8 cellular contexts compared by ENCODE assay signal in genomic region chr17:17680477-17681186, GRCh38. TPM values are rescaled to one million over a fixed set of nuclear protein-coding genes. Genes with fewer than 3 reads are reported as not detected.
DNase-seq lines count a peak whose midpoint lies in the region; ATAC-seq and TF ChIP-seq lines count a peak whose summit lies in the region.

No MANE protein-coding gene starts in this region.

- ATAC-seq in psoas muscle (no peak), GM19467 (IDR thresholded peaks at IDR 0.05; ENCODE audit: unreplicated experiment) (no peak)
- ATAC-seq in activated CD4-positive, CD25-positive, alpha-beta regulatory T cell treated with anti-CD3 and anti-CD28 coated beads, Interleukin-2, amount 50 U/mL, for 24 hours = no peak

- H3K27me3 ChIP-seq in Peyer's patch (no peaks in the 10 kb centered on the region), psoas muscle (ENCODE audit: insufficient read depth in 3 of 3, low read length in 2 of 3) (no peaks in the 10 kb centered on the region)

- intact Hi-C loops in psoas muscle (cut with DNase I) = loop anchor here (2.0 to 10.0 kb wide), 5 partner anchors 94 to 354 kb away; partner anchors contain the start of genes ATPAF2 (in 1 of the 2) and GID4 (in 1 of the 2)

- H3K4me1 ChIP-seq in Peyer's patch (peaks cover 4 to 33% (median 7%) of the 10 kb centered on the region in 4 donors), psoas muscle (peaks cover 14% of the 10 kb centered on the region)

- peak; percentile 4 for TF ChIP-seq CTCF in GM10266 (IDR thresholded peaks at IDR 0.05; ENCODE audit: control insufficient read depth, insufficient read depth, low read depth, missing control alignments)
- TF ChIP-seq CTCF in Peyer's patch (IDR thresholded peaks at IDR 0.05) = no peak
- TF ChIP-seq CTCF in epithelial cell of proximal tubule (conservative IDR thresholded peaks at IDR 0.05; ENCODE audit: low read depth, low read length) = no peak
- TF ChIP-seq CTCF in psoas muscle (IDR thresholded peaks at IDR 0.05) = no peak

- no peaks in the 10 kb centered on the region for H3K9me3 ChIP-seq in Peyer's patch
- H3K9me3 ChIP-seq in psoas muscle = no peaks in the 10 kb centered on the region

- no peak for TF ChIP-seq POLR2A in Peyer's patch (IDR thresholded peaks at IDR 0.05)

- H3K27ac ChIP-seq in Peyer's patch = peak overlapping the region in 3 of 4 donors; percentile 92 to 94 (median 94)
- H3K27ac ChIP-seq in psoas muscle = peak overlapping the region; percentile 79

- H3K4me3 ChIP-seq in Peyer's patch = peak overlapping the region in 3 of 4 donors; percentile 89 to 93 (median 92)
- H3K4me3 ChIP-seq in epithelial cell of proximal tubule (ENCODE audit: low read depth, low read length) = peak overlapping the region; percentile 85
- H3K4me3 ChIP-seq in psoas muscle = peak overlapping the region; percentile 88

- H3K36me3 ChIP-seq in Peyer's patch (no peaks in the 10 kb centered on the region), psoas muscle (ENCODE audit: insufficient read depth in 1 of 2, low read depth in 1 of 2) (no peaks in the 10 kb centered on the region)

- DNase-seq in GM10266 (ENCODE audit: extremely low spot score) (no peak), Peyer's patch (no peak), epithelial cell of proximal tubule (ENCODE audit: low read depth) (no peak), psoas muscle (no peak), NCI-H510A (lab: John Stamatoyannopoulos, UW) (no peak)
- DNase-seq in stimulated activated CD4-positive, alpha-beta T cell treated with anti-CD3 and anti-CD28 coated beads, Interleukin-15, amount 100 ng/mL, for 24 hours = no peak

- 35 to 55% (median 41%) methylated on average over 11 to 12 of the region's 12 CpGs for WGBS in psoas muscle, 3 donors

RNA-seq across cellular contexts. Expression of gene RAI1, which starts 0.6 kb away (rescaled TPM):
- total RNA-seq in Peyer's patch (10 to 100 TPM; 12.8 to 51.2 (median 47.6) TPM), epithelial cell of proximal tubule (13.7 and 22.7 TPM in 2 replicates), psoas muscle (1 to 10 TPM; 6.8 to 7.9 (median 7.2) TPM)
- 1 to 10 TPM; 4.0 to 9.0 (median 6.6) TPM for polyA plus RNA-seq in psoas muscle
